23 cellular contexts compared by ENCODE assay signal in the genomic region with DNA sequence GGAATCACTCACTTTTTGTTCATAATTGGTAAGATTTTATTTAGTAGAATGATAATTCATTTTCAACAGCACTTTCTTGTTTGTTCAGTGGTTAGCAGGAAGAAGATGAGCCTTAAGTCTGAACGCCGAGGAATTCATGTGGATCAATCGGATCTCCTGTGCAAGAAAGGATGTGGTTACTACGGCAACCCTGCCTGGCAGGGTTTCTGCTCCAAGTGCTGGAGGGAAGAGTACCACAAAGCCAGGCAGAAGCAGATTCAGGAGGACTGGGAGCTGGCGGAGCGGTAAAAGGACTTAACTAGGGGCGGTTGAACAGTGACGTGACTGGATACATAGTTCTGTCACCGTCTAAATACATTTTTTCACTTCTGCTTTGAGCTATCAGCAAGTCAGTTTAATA. TPM values are rescaled to one million over a fixed set of nuclear protein-coding genes. Genes with fewer than 3 reads are reported as not detected.
DNase-seq lines count a peak whose midpoint lies in the region; ATAC-seq lines count a peak whose summit lies in the region.
"Had no signal": no experiment of that assay in that cellular context is flagged by ENCODE, and none has a peak within 500 bp of the region (broad histone marks: within the 10 kb centered on the region; RNA-seq: fewer than 3 reads in every experiment).

No MANE protein-coding gene starts in this region.

- DNase-seq in DMS53 (lab: John Stamatoyannopoulos, UW) (peak; percentile 23), DMS53 treated with DMSO at 0.1 percent for 48 hours (lab: John Stamatoyannopoulos, UW; ENCODE audit: unreplicated experiment) (no peak), caudate nucleus (lab: John Stamatoyannopoulos, UW) (peak in 30 of 61 donors; percentile 1 to 62 (median 6)), medulla oblongata (ENCODE audit: extremely low spot score) (peak; percentile 18), H4 (ENCODE audit: low spot score) (no peak)
- DNase-seq: DMS153, HCEC 1CT, KBM-7, NCI-H1092 treated with DMSO at 0.1 percent for 48 hours, NCI-H187, NCI-H2171, NCI-H510A, NCI-H82, Peyer's patch, Right ventricle myocardium superior had no signal

- peak overlapping the region; percentile 3 for H3K27ac ChIP-seq in caudate nucleus (ENCODE audit: low read depth, low read length)
- H3K27ac ChIP-seq: 22Rv1; BLaER1 treated with 17β-estradiol and CSF1 and Interleukin-3, amounts not matched to agents 10 nM and 100 nM; HL-60; Peyer's patch had no signal

- ATAC-seq in HG03025 (IDR thresholded peaks at IDR 0.05; ENCODE audit: low FRiP score, unreplicated experiment): no peak
- ATAC-seq in HG02885 (IDR thresholded peaks at IDR 0.05; ENCODE audit: poor library complexity, unreplicated experiment): no peak
- ATAC-seq in HG02798 (IDR thresholded peaks at IDR 0.05; ENCODE audit: poor library complexity, unreplicated experiment): no peak
- ATAC-seq: GM12878, SK-N-SH treated with all-trans-retinoic acid at 6 μM for 48 hours had no signal

RNA-seq across cellular contexts. Expression of gene RABGEF1, which starts 31.3 kb away (rescaled TPM):
- total RNA-seq in H4 (2014; rRNA removed; shearing (Covaris generic)): 28.2 and 34.0 TPM in 2 replicates

Comparison
In these comparisons a context has a peak if more than half of its experiments do, and no peak if none do; other contexts are left out.
1. DNase-seq: peak in DMS53 (single experiment) and medulla oblongata (single experiment); none in DMS53 treated with DMSO at 0.1 percent for 48 hours (single experiment) and H4 (single experiment).